In genomic region chr3:159773706-159774105, GRCh38 we compare ENCODE assay signal across 1 cellular context.
TF ChIP-seq lines count a peak whose summit lies in the region.

No MANE protein-coding gene starts in this region.

TF ChIP-seq in IMR-90, 13 proteins besides CTCF, POLR2A, EP300 and RAD21 (continued from another document):
- TF ChIP-seq, protein P1, sequence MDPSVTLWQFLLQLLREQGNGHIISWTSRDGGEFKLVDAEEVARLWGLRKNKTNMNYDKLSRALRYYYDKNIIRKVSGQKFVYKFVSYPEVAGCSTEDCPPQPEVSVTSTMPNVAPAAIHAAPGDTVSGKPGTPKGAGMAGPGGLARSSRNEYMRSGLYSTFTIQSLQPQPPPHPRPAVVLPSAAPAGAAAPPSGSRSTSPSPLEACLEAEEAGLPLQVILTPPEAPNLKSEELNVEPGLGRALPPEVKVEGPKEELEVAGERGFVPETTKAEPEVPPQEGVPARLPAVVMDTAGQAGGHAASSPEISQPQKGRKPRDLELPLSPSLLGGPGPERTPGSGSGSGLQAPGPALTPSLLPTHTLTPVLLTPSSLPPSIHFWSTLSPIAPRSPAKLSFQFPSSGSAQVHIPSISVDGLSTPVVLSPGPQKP (IDR thresholded peaks at IDR 0.05; ENCODE audit: borderline replicate concordance, low read depth, low read length) = no peak
- TF ChIP-seq NFE2L2 (IDR thresholded peaks at IDR 0.05; ENCODE audit: low read depth, low read length) (no peak), FOS (IDR thresholded peaks at IDR 0.05; ENCODE audit: low read depth, low read length) (no peak), BHLHE40 (IDR thresholded peaks at IDR 0.05; ENCODE audit: low read depth, low read length) (no peak), CEBPB (IDR thresholded peaks at IDR 0.05; ENCODE audit: low read depth, low read length) (no peak), MAZ (IDR thresholded peaks at IDR 0.05; ENCODE audit: borderline replicate concordance, low read depth, low read length) (no peak), SMC3 (IDR thresholded peaks at IDR 0.05; ENCODE audit: low read depth, low read length) (no peak)
